In genomic region chr10:15427836-15428414, GRCh38 we compare ENCODE assay signal across 8 cellular contexts. TPM values are rescaled to one million over a fixed set of nuclear protein-coding genes. Genes with fewer than 3 reads are reported as not detected.
DNase-seq lines count a peak whose midpoint lies in the region; ATAC-seq and TF ChIP-seq lines count a peak whose summit lies in the region.

No MANE protein-coding gene starts in this region.

- H3K4me1 ChIP-seq in ovary (ENCODE audit: insufficient read depth), result no peaks in the 10 kb centered on the region

- no peaks in the 10 kb centered on the region for H3K9me3 ChIP-seq in ovary

- peak in 55 of 56 donors; percentile 36 to 92 (median 69) for TF ChIP-seq CTCF in dorsolateral prefrontal cortex (IDR thresholded peaks at IDR 0.05 in 54 of 56, conservative IDR thresholded peaks at IDR 0.05 in 2 of 56; ENCODE audit: low read depth in 1 of 56, partially characterized antibody in 56 of 56)
- TF ChIP-seq CTCF in ovary (IDR thresholded peaks at IDR 0.05), result peak in 2 of 3 donors; percentile 36 to 49

- DNase-seq in NCI-H2107 treated with DMSO at 0.1 percent for 48 hours (lab: John Stamatoyannopoulos, UW; ENCODE audit: unreplicated experiment), result peak; percentile 6
- no peak for DNase-seq in NCI-H2107 (lab: John Stamatoyannopoulos, UW)
- DNase-seq in NCI-H460 (ENCODE audit: extremely low read depth, low read depth), result peak; percentile 38
- DNase-seq in dorsolateral prefrontal cortex, result no peak
- DNase-seq in ovary, result no peak

- no peak overlapping the region for H3K4me3 ChIP-seq in dorsolateral prefrontal cortex
- no peak overlapping the region for H3K4me3 ChIP-seq in ovary

- no peak for TF ChIP-seq POLR2A in ovary (IDR thresholded peaks at IDR 0.05)

- no peak for TF ChIP-seq EP300 in ovary (IDR thresholded peaks at IDR 0.05)

- ATAC-seq in GM18907 (IDR thresholded peaks at IDR 0.05; ENCODE audit: unreplicated experiment) (no peak), GM21447 (IDR thresholded peaks at IDR 0.05; ENCODE audit: unreplicated experiment) (no peak), HG02970 (IDR thresholded peaks at IDR 0.05; ENCODE audit: low FRiP score, unreplicated experiment) (no peak)

- peaks cover 0 to 6% (median 0%) of the 10 kb centered on the region in 45 donors for H3K27me3 ChIP-seq in dorsolateral prefrontal cortex
- H3K27me3 ChIP-seq in ovary, result no peaks in the 10 kb centered on the region

- no peaks in the 10 kb centered on the region for H3K36me3 ChIP-seq in ovary

- intact Hi-C loops in dorsolateral prefrontal cortex (cut with DNase I) (loop anchor here (5.0 kb wide), 2 partner anchors 394 to 399 kb away; no protein-coding TSS in a partner anchor), ovary (cut with DNase I) (no loop called here)

- WGBS in ovary, 3 donors, result 18 to 27% (median 21%) methylated on average over 5 of the region's 5 CpGs

- H3K27ac ChIP-seq in dorsolateral prefrontal cortex, result no peak overlapping the region
- no peak overlapping the region for H3K27ac ChIP-seq in ovary

RNA-seq across cellular contexts. Expression of gene FAM171A1, which starts 56.8 kb away (rescaled TPM):
- total RNA-seq in NCI-H460 (2014; rRNA removed; shearing (Covaris generic)), result 7.9 and 8.3 TPM in 2 replicates
- polyA plus RNA-seq in NCI-H460 (2014; cell fraction: nucleus; rRNA removed), result 5.0 and 5.8 TPM in 2 replicates
- total RNA-seq in dorsolateral prefrontal cortex, result 100 to 1,000 TPM in 97 of 120 experiments, 10 to 100 TPM in 23; 79.2 to 197 (median 110) TPM
- total RNA-seq in ovary, result 10 to 100 TPM in 6 of 7 donors, 1 to 10 TPM in 1; 9.1 to 29.1 (median 23.9) TPM
- polyA plus RNA-seq in ovary, result 10 to 100 TPM; 18.8 to 23.7 TPM

Comparison
In these comparisons a context has a peak if more than half of its experiments do, and no peak if none do; other contexts are left out.
1. DNase-seq: peak in NCI-H2107 treated with DMSO at 0.1 percent for 48 hours (single experiment) and NCI-H460 (single experiment); none in NCI-H2107 (single experiment), dorsolateral prefrontal cortex (0 of 10) and ovary (0 of 5).
2. intact Hi-C loops: an anchor here in dorsolateral prefrontal cortex (5.0 kb wide); none called in ovary.